ENCODE assay signal across 28 cellular contexts in genomic region chr17:3026856-3027751, GRCh38. TPM values are rescaled to one million over a fixed set of nuclear protein-coding genes. Genes with fewer than 3 reads are reported as not detected.
DNase-seq lines count a peak whose midpoint lies in the region; ATAC-seq and TF ChIP-seq lines count a peak whose summit lies in the region.
"Had no signal": no experiment of that assay in that cellular context is flagged by ENCODE, and none has a peak within 500 bp of the region (broad histone marks: within the 10 kb centered on the region; RNA-seq: fewer than 3 reads in every experiment).

No MANE protein-coding gene starts in this region.

- no peaks in the 10 kb centered on the region for H3K27me3 ChIP-seq in tibial artery
- H3K27me3 ChIP-seq: BE2C, foreskin keratinocyte, thyroid gland had no signal

- H3K4me1 Mint-ChIP-seq in T-helper 17 cell: peaks cover 3% of the 10 kb centered on the region
- H3K4me1 Mint-ChIP-seq: activated B cell treated with CpG ODN at 0.5 μM for 24 hours; activated naive CD4-positive, alpha-beta T cell treated with anti-CD3 and anti-CD28 coated beads, Interleukin-2, amount 10 ng/mL, durations not matched to agents 7 days and 5 days had no signal

- H3K27ac Mint-ChIP-seq in T-helper 17 cell: peak overlapping the region; percentile 9
- H3K27ac Mint-ChIP-seq: activated B cell treated with CpG ODN at 0.5 μM for 24 hours; activated naive CD4-positive, alpha-beta T cell treated with anti-CD3 and anti-CD28 coated beads, Interleukin-2, amount 10 ng/mL, durations not matched to agents 7 days and 5 days had no signal

- ATAC-seq in T-helper 17 cell (no peak), GM21515 (IDR thresholded peaks at IDR 0.05; ENCODE audit: unreplicated experiment) (no peak)
- ATAC-seq: foreskin keratinocyte; stimulated activated naive CD8-positive, alpha-beta T cell treated with anti-CD3 and anti-CD28 coated beads, Interleukin-15, Interleukin-2, amounts not matched to agents 100 U/mL and 50 U/mL, for 24 hours had no signal

- H3K4me3 Mint-ChIP-seq in T-helper 17 cell: no peak overlapping the region
- H3K4me3 Mint-ChIP-seq: activated B cell treated with CpG ODN at 0.5 μM for 24 hours; activated naive CD4-positive, alpha-beta T cell treated with anti-CD3 and anti-CD28 coated beads, Interleukin-2, amount 10 ng/mL, durations not matched to agents 7 days and 5 days had no signal

- H3K9me3 ChIP-seq in T-helper 17 cell (ENCODE audit: control insufficient read depth, low read length, poor library complexity, severe bottlenecking) (no peaks in the 10 kb centered on the region), tibial artery (peaks cover 0 to 8% (median 7%) of the 10 kb centered on the region in 3 donors)
- H3K9me3 ChIP-seq: BE2C, thyroid gland had no signal

- in situ Hi-C loops in GM13977 (cut with MboI; ENCODE audit: low pct_unique_long_range_greater_than_20kb, low sequenced_read_pairs, unreplicated experiment): loop anchor here (25.0 kb wide), 1 partner anchor 635 kb away; the partner anchor contains the start of genes EMC6 and TAX1BP3

- no peaks in the 10 kb centered on the region for H3K4me1 ChIP-seq in tibial artery
- H3K4me1 ChIP-seq: BE2C, thyroid gland had no signal

- DNase-seq in activated T-cell treated with anti-CD3 and anti-CD28 coated beads, Interleukin-2, amount 50 U/mL, for 1 hour: peak; percentile 11
- DNase-seq in activated T-cell treated with anti-CD3 and anti-CD28 coated beads for 4 hours (no peak), T-helper 17 cell (no peak), iPS-NIHi11 (ENCODE audit: low spot score) (peak; percentile 4), tibial artery (peak; percentile 14 to 60), HPDE6-E6E7 (ENCODE audit: extremely low spot score) (no peak), GM13977 (ENCODE audit: low spot score) (no peak)
- DNase-seq: activated B cell treated with CpG ODN at 0.5 μM for 24 hours; activated CD4-positive, alpha-beta T cell treated with anti-CD3 and anti-CD28 coated beads, Interleukin-2, amount 50 U/mL, for 4 hours; activated naive CD4-positive, alpha-beta T cell treated with anti-CD3 and anti-CD28 coated beads, Interleukin-2, amount 10 ng/mL, durations not matched to agents 7 days and 5 days; amygdala; BE2C; foreskin keratinocyte; GOT3; NCI-H1092; NCI-H187 treated with DMSO at 0.1 percent for 48 hours; NCI-H446; NK-92 treated with Interleukin-12 subunit alpha and Interleukin-12 subunit beta, amount 100 ng/mL, for 24 hours; stimulated activated CD4-positive, alpha-beta T cell treated with anti-CD3 and anti-CD28 coated beads, Interleukin-2, amount 100 ng/mL, for 48 hours; stimulated activated naive CD8-positive, alpha-beta T cell treated with anti-CD3 and anti-CD28 coated beads, Interleukin-15, Interleukin-2, amounts not matched to agents 100 U/mL and 50 U/mL, for 24 hours; thyroid gland had no signal

- intact Hi-C loops in tibial artery (cut with DNase I; ENCODE audit: low total_unique reads): no loop called here

- H3K27me3 Mint-ChIP-seq in T-helper 17 cell: no peaks in the 10 kb centered on the region
- H3K27me3 Mint-ChIP-seq: activated B cell treated with CpG ODN at 0.5 μM for 24 hours; activated naive CD4-positive, alpha-beta T cell treated with anti-CD3 and anti-CD28 coated beads, Interleukin-2, amount 10 ng/mL, durations not matched to agents 7 days and 5 days had no signal

- TF ChIP-seq CTCF in tibial artery (IDR thresholded peaks at IDR 0.05): no peak
- TF ChIP-seq CTCF in GM13977 (IDR thresholded peaks at IDR 0.05; ENCODE audit: extremely low read depth, insufficient read depth, missing control alignments): no peak

- peaks cover 11% of the 10 kb centered on the region for H3K36me3 Mint-ChIP-seq in T-helper 17 cell (ENCODE audit: low read depth)

- no peak overlapping the region for H3K4me3 ChIP-seq in tibial artery
- H3K4me3 ChIP-seq: lung, SK-N-MC, smooth muscle cell, thyroid gland had no signal

- H3K27ac ChIP-seq in tibial artery: no peak overlapping the region
- H3K27ac ChIP-seq: foreskin keratinocyte, SK-N-MC, thyroid gland had no signal

- H3K36me3 ChIP-seq in tibial artery: peaks cover 4 to 44% (median 13%) of the 10 kb centered on the region in 3 donors

RNA-seq across cellular contexts. Expression of gene OR1D5, which starts 36.3 kb away (rescaled TPM):
- not detected for total RNA-seq in T-helper 17 cell
- total RNA-seq: A673, activated B cell treated with CpG ODN at 0.5 μM for 24 hours, epithelial cell of proximal tubule, foreskin keratinocyte, lung, pulmonary artery endothelial cell, smooth muscle cell, thyroid gland had no signal

Comparison
In these comparisons a context has a peak if more than half of its experiments do, and no peak if none do; other contexts are left out.
1. DNase-seq: peak in activated T-cell treated with anti-CD3 and anti-CD28 coated beads, Interleukin-2, amount 50 U/mL, for 1 hour (single experiment), iPS-NIHi11 (single experiment) and tibial artery (2 of 2); none in activated T-cell treated with anti-CD3 and anti-CD28 coated beads for 4 hours (single experiment), T-helper 17 cell (0 of 3), HPDE6-E6E7 (single experiment) and GM13977 (single experiment).